Comparison of ENCODE assay signal across 8 cellular contexts in genomic region chr19:2016041-2016807, GRCh38. TPM values are rescaled to one million over a fixed set of nuclear protein-coding genes. Genes with fewer than 3 reads are reported as not detected.
DNase-seq lines count a peak whose midpoint lies in the region; ATAC-seq, FAIRE-seq and TF ChIP-seq lines count a peak whose summit lies in the region.

No MANE protein-coding gene starts in this region.

- DNase-seq in AML-193 (lab: John Stamatoyannopoulos, UW): peak; percentile 22 to 45
- DNase-seq in H54 (ENCODE audit: insufficient read length, low spot score): peak; percentile 82
- DNase-seq in NCI-H526 treated with DMSO at 0.1 percent for 48 hours (lab: John Stamatoyannopoulos, UW): peak; percentile 47
- peak; percentile 82 for DNase-seq in activated CD8-positive, alpha-beta memory T cell treated with anti-CD3 and anti-CD28 coated beads, Interleukin-2, amount 10 ng/mL, durations not matched to agents 7 days and 5 days
- no peak for DNase-seq in epithelial cell of proximal tubule (ENCODE audit: low read depth)
- DNase-seq in mucosa of gallbladder (ENCODE audit: low spot score): peak; percentile 75
- peak in 44 of 49 donors; percentile 14 to 84 (median 54) for DNase-seq in substantia nigra (lab: John Stamatoyannopoulos, UW)

- H3K9me3 Mint-ChIP-seq in activated CD8-positive, alpha-beta memory T cell treated with anti-CD3 and anti-CD28 coated beads, Interleukin-2, amount 10 ng/mL, durations not matched to agents 7 days and 5 days (ENCODE audit: low read depth): no peaks in the 10 kb centered on the region

- CTCF ChIA-PET in activated CD8-positive, alpha-beta memory T cell treated with anti-CD3 and anti-CD28 coated beads, Interleukin-2, amount 10 ng/mL, durations not matched to agents 7 days and 5 days (lab: Charles Lee): interaction anchor here (0.6 to 1.6 kb wide), 4 partner anchors 47 to 450 kb away, joined by 3 to 5 read pairs (median 4); no protein-coding TSS in a partner anchor

- peaks cover 1% of the 10 kb centered on the region for H3K36me3 Mint-ChIP-seq in activated CD8-positive, alpha-beta memory T cell treated with anti-CD3 and anti-CD28 coated beads, Interleukin-2, amount 10 ng/mL, durations not matched to agents 7 days and 5 days

- ATAC-seq in activated CD8-positive, alpha-beta memory T cell treated with anti-CD3 and anti-CD28 coated beads, Interleukin-2, amount 10 ng/mL, durations not matched to agents 7 days and 5 days: peak; percentile 69
- no peak for ATAC-seq in HG03571 (IDR thresholded peaks at IDR 0.05; ENCODE audit: unreplicated experiment)

- H3K27me3 Mint-ChIP-seq in activated CD8-positive, alpha-beta memory T cell treated with anti-CD3 and anti-CD28 coated beads, Interleukin-2, amount 10 ng/mL, durations not matched to agents 7 days and 5 days: no peaks in the 10 kb centered on the region

- H3K4me3 ChIP-seq in epithelial cell of proximal tubule (ENCODE audit: low read depth, low read length): peak overlapping the region; percentile 49

- H3K4me1 Mint-ChIP-seq in activated CD8-positive, alpha-beta memory T cell treated with anti-CD3 and anti-CD28 coated beads, Interleukin-2, amount 10 ng/mL, durations not matched to agents 7 days and 5 days: peaks cover 9% of the 10 kb centered on the region

- no peak for TF ChIP-seq CTCF in epithelial cell of proximal tubule (conservative IDR thresholded peaks at IDR 0.05; ENCODE audit: low read depth, low read length)

- no peak overlapping the region for H3K27ac Mint-ChIP-seq in activated CD8-positive, alpha-beta memory T cell treated with anti-CD3 and anti-CD28 coated beads, Interleukin-2, amount 10 ng/mL, durations not matched to agents 7 days and 5 days

- TF ChIP-seq POLR2A in H54 (IDR thresholded peaks at IDR 0.05; ENCODE audit: low read depth, low read length): no peak

- H3K4me3 Mint-ChIP-seq in activated CD8-positive, alpha-beta memory T cell treated with anti-CD3 and anti-CD28 coated beads, Interleukin-2, amount 10 ng/mL, durations not matched to agents 7 days and 5 days: peak overlapping the region; percentile 48

- no peak for FAIRE-seq in H54 (lab: Jason Lieb, UNC)

- peak overlapping the region; percentile 88 for H3K27ac ChIP-seq in substantia nigra (ENCODE audit: low read depth, low read length, poor library complexity, severe bottlenecking)

RNA-seq across cellular contexts. Expression of gene BTBD2, which starts 0.7 kb away (rescaled TPM):
- total RNA-seq in activated CD8-positive, alpha-beta memory T cell treated with anti-CD3 and anti-CD28 coated beads, Interleukin-2, amount 10 ng/mL, durations not matched to agents 7 days and 5 days: 10 to 100 TPM; 37.4 to 52.7 TPM
- total RNA-seq in epithelial cell of proximal tubule (56.2 and 59.7 TPM in 2 replicates), mucosa of gallbladder (92.2 TPM)

RNA-seq across cellular contexts. Expression of gene MKNK2, which starts 34.8 kb away (rescaled TPM):
- total RNA-seq in activated CD8-positive, alpha-beta memory T cell treated with anti-CD3 and anti-CD28 coated beads, Interleukin-2, amount 10 ng/mL, durations not matched to agents 7 days and 5 days: 100 to 1,000 TPM; 196 to 201 TPM
- total RNA-seq in epithelial cell of proximal tubule: 118 and 154 TPM in 2 replicates
- total RNA-seq in mucosa of gallbladder: 246 TPM
